In the genomic region with DNA sequence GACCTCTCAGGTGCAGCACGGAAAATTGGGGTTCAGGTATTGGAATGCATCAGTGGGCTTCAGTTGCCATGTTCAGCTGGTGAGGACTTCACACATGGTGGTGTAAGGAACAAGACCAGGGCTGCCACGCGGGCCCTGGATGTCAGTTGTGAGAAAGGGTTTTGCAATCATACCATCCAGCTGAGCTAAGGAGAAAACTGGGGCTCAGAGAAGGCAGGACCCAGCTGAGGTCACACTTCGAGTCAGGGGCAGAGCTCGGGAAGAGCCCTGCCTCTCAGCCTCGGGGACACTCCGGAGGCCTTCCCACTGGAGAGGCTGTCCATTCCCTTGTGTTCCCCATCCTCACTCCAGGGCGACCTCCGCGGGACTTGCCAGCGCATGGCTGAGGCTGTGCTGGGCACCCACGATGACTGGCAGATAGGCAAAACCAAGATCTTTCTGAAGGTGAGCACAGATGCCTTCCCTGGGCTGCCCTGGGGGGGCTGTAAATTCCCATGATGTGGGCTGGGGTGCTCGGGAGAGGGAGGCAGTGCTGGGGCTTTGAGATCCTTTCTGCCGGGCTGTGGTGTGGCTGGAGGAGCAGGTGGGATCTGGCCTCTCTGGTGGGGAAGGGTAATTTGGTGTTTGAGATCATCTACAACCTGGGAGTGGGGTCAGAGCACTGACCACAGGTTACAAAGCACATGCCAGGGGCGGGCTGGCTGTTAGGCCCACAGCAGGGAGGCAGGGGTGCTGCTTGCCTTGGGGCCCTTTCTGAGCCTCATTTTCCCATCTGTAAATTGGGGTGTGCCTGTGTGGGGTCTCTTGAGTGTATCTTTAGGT, we compare ENCODE assay signal across 13 cellular contexts. TPM values are rescaled to one million over a fixed set of nuclear protein-coding genes. Genes with fewer than 3 reads are reported as not detected.
A peak's percentile ranks its signal among the peaks of the same experiment; 100 is the strongest.
DNase-seq lines count a peak whose midpoint lies in the region; ATAC-seq and TF ChIP-seq lines count a peak whose summit lies in the region.
"Had no signal": no experiment of that assay in that cellular context is flagged by ENCODE, and none has a peak within 500 bp of the region (broad histone marks: within the 10 kb centered on the region; RNA-seq: fewer than 3 reads in every experiment).

No MANE protein-coding gene starts in this region.

- CTCF ChIA-PET in A673 (lab: Charles Lee), result no interaction called here

- H3K79me2 ChIP-seq in GM23248 (ENCODE audit: insufficient read depth), result no peaks in the 10 kb centered on the region

- H3K27me3 ChIP-seq in HUES48 (ENCODE audit: control insufficient read depth, insufficient read depth, low read length), result no peaks in the 10 kb centered on the region
- H3K27me3 ChIP-seq in adrenal gland, result no peaks in the 10 kb centered on the region
- no peaks in the 10 kb centered on the region for H3K27me3 ChIP-seq in layer of hippocampus (ENCODE audit: control insufficient read depth, insufficient read depth, low read length)
- no peaks in the 10 kb centered on the region for H3K27me3 ChIP-seq in spleen (replicated peaks in 1 of 7)
- H3K27me3 ChIP-seq in GM23248 (replicated peaks; ENCODE audit: insufficient read depth), result no peaks in the 10 kb centered on the region
- H3K27me3 ChIP-seq in A673 (replicated peaks; ENCODE audit: insufficient read depth, low read depth, low read length, poor library complexity), result no peaks in the 10 kb centered on the region

- 66 to 72% (median 71%) methylated on average over 5 to 15 of the region's 15 CpGs for WGBS in adrenal gland, 4 donors
- WGBS in spleen, 5 donors, result 61 to 84% (median 76%) methylated on average over 10 to 15 of the region's 15 CpGs
- WGBS in GM23248 (ENCODE audit: low coverage in 1 of 2, low lambda C conversion rate in 2 of 2, missing lambda C conversion rate in 2 of 2), 2 experiments, result 68 to 71% methylated on average over 15 of the region's 15 CpGs

- BruUV-seq in A673 (replicated peaks; lab: Mats Ljungman, UMichigan), result no TSS peak

- H3K9ac ChIP-seq in HUES48 (ENCODE audit: low read depth, low read length), result no peak overlapping the region
- no peak overlapping the region for H3K9ac ChIP-seq in GM23248

- H3K9me3 ChIP-seq in HUES48 (ENCODE audit: control insufficient read depth, insufficient read depth, low read length) (no peaks in the 10 kb centered on the region), adrenal gland (replicated peaks in 1 of 3) (no peaks in the 10 kb centered on the region), spleen (no peaks in the 10 kb centered on the region), GM23248 (ENCODE audit: low read depth) (no peaks in the 10 kb centered on the region), A673 (ENCODE audit: low read depth, low read length, poor library complexity, severe bottlenecking) (no peaks in the 10 kb centered on the region)

- POLR2A ChIA-PET in A673 (lab: Charles Lee; ENCODE audit: low non-redundant PET), result no interaction called here

- intact Hi-C loops in adrenal gland (cut with DNase I) (no loop called here), spleen (cut with DNase I; ENCODE audit: low total_unique reads) (no loop called here), A673 (cut with micrococcal nuclease; ENCODE audit: unreplicated experiment) (no loop called here)

- H3K36me3 ChIP-seq in HUES48 (ENCODE audit: control insufficient read depth, insufficient read depth, low read length) (no peaks in the 10 kb centered on the region), adrenal gland (replicated peaks in 1 of 2) (peaks cover 0 to 14% of the 10 kb centered on the region in 2 donors), spleen (peaks cover 0 to 21% (median 0%) of the 10 kb centered on the region in 6 donors), GM23248 (ENCODE audit: low read depth) (no peaks in the 10 kb centered on the region), A673 (ENCODE audit: insufficient read depth, low read length, poor library complexity, severe bottlenecking) (no peaks in the 10 kb centered on the region)

- H3K4me1 ChIP-seq in HUES48 (ENCODE audit: control insufficient read depth, insufficient read depth, low read length), result peaks cover 40% of the 10 kb centered on the region
- peaks cover 27 to 32% of the 10 kb centered on the region in 2 donors for H3K4me1 ChIP-seq in adrenal gland (replicated peaks in 1 of 2)
- H3K4me1 ChIP-seq in spleen, result peaks cover 0 to 54% (median 33%) of the 10 kb centered on the region in 6 donors
- H3K4me1 ChIP-seq in GM23248 (ENCODE audit: insufficient read depth), result no peaks in the 10 kb centered on the region
- no peaks in the 10 kb centered on the region for H3K4me1 ChIP-seq in A673 (ENCODE audit: insufficient read depth, low read length, poor library complexity, severe bottlenecking)

- H3K9me3 Mint-ChIP-seq in activated T-cell treated with anti-CD3 and anti-CD28 coated beads, Interleukin-2, amount 50 U/mL, for 72 hours, result peaks cover 2 to 6% of the 10 kb centered on the region in 2 donors
- H3K9me3 Mint-ChIP-seq: activated T-cell treated with anti-CD3 and anti-CD28 coated beads, Interleukin-2, amount 50 U/mL, for 4 hours; HFFc6; T-helper 2 cell treated with Interferon-gamma antibody and Interleukin-4, amounts not matched to agents 5 μg/mL and 100 μg/mL, for 36 hours had no signal

- DNase-seq in adrenal gland (peak in 4 of 7 donors; percentile 45 to 66 (median 55)), spleen (no peak), NOMO-1 treated with dmso at 0.1 percent for 144 hours (lab: John Stamatoyannopoulos, UW; ENCODE audit: unreplicated experiment) (no peak), GM23248 (no peak), A673 (ENCODE audit: low spot score) (no peak)
- DNase-seq in activated T-cell treated with anti-CD3 and anti-CD28 coated beads, Interleukin-2, amount 50 U/mL, for 72 hours, result no peak
- DNase-seq: activated CD4-positive, alpha-beta T cell treated with anti-CD3 and anti-CD28 coated beads for 48 hours; activated T-cell treated with anti-CD3 and anti-CD28 coated beads, Interleukin-2, amount 50 U/mL, for 4 hours; HFFc6 had no signal

- in situ Hi-C loops in GM23248 (cut with MboI), result no loop called here

- no peaks in the 10 kb centered on the region for H3K27me3 Mint-ChIP-seq in activated T-cell treated with anti-CD3 and anti-CD28 coated beads, Interleukin-2, amount 50 U/mL, for 72 hours (ENCODE audit: low read depth)

- no peak overlapping the region for H2AFZ ChIP-seq in GM23248

- no peak for TF ChIP-seq CTCF in adrenal gland (IDR thresholded peaks at IDR 0.05)
- no peak for TF ChIP-seq CTCF in spleen (IDR thresholded peaks at IDR 0.05 in 8 of 11, conservative IDR thresholded peaks at IDR 0.05 in 3 of 11)
- no peak for TF ChIP-seq CTCF in A673 (conservative IDR thresholded peaks at IDR 0.05; ENCODE audit: low read depth, low read length)

- peaks cover 9% of the 10 kb centered on the region for H3K4me1 Mint-ChIP-seq in activated T-cell treated with anti-CD3 and anti-CD28 coated beads, Interleukin-2, amount 50 U/mL, for 72 hours (ENCODE audit: low read depth)

- TF ChIP-seq POLR2A in adrenal gland (IDR thresholded peaks at IDR 0.05) (peak in 1 of 2 donors; percentile 20), spleen (IDR thresholded peaks at IDR 0.05) (no peak)

- H3K4me3 ChIP-seq in HUES48 (ENCODE audit: low read depth, low read length) (no peak overlapping the region), adrenal gland (peak overlapping the region in 1 of 4 donors; percentile 13), spleen (peak overlapping the region in 5 of 8 donors; percentile 2 to 47 (median 23)), GM23248 (no peak overlapping the region), A673 (ENCODE audit: low read depth, low read length, poor library complexity, severe bottlenecking) (no peak overlapping the region)

- H3K9me2 ChIP-seq in GM23248 (ENCODE audit: insufficient read depth), result no peaks in the 10 kb centered on the region

- H4K20me1 ChIP-seq in GM23248 (ENCODE audit: insufficient read depth), result no peaks in the 10 kb centered on the region

- no peak overlapping the region for H3K4me2 ChIP-seq in GM23248 (ENCODE audit: unreplicated experiment)

- H3K36me3 Mint-ChIP-seq in activated T-cell treated with anti-CD3 and anti-CD28 coated beads, Interleukin-2, amount 50 U/mL, for 72 hours (ENCODE audit: insufficient read depth in 2 of 2), result peaks cover 0 to 2% of the 10 kb centered on the region in 2 donors

- no peaks in the 10 kb centered on the region for H3F3A ChIP-seq in GM23248 (ENCODE audit: insufficient read depth)

- no peak overlapping the region for H3K27ac Mint-ChIP-seq in activated T-cell treated with anti-CD3 and anti-CD28 coated beads, Interleukin-2, amount 50 U/mL, for 72 hours
- H3K27ac Mint-ChIP-seq: HFFc6; T-helper 2 cell treated with Interferon-gamma antibody and Interleukin-4, amounts not matched to agents 5 μg/mL and 100 μg/mL, for 36 hours had no signal

- H3K27ac ChIP-seq in HUES48 (ENCODE audit: low read depth, low read length), result peak overlapping the region; percentile 53
- peak overlapping the region; percentile 42 to 86 (median 76) for H3K27ac ChIP-seq in adrenal gland
- H3K27ac ChIP-seq in layer of hippocampus (ENCODE audit: low read depth, low read length), result peak overlapping the region; percentile 52
- H3K27ac ChIP-seq in spleen, result peak overlapping the region in 5 of 8 donors; percentile 57 to 82 (median 65)
- no peak overlapping the region for H3K27ac ChIP-seq in GM23248
- no peak overlapping the region for H3K27ac ChIP-seq in A673 (ENCODE audit: low read depth, low read length, poor library complexity, severe bottlenecking)
- H3K27ac ChIP-seq: RWPE1 had no signal

- H3K4me3 Mint-ChIP-seq in activated T-cell treated with anti-CD3 and anti-CD28 coated beads, Interleukin-2, amount 50 U/mL, for 72 hours, result no peak overlapping the region
- H3K4me3 Mint-ChIP-seq: activated T-cell treated with anti-CD3 and anti-CD28 coated beads, Interleukin-2, amount 50 U/mL, for 4 hours; HFFc6; T-helper 2 cell treated with Interferon-gamma antibody and Interleukin-4, amounts not matched to agents 5 μg/mL and 100 μg/mL, for 36 hours had no signal

- no peak for ATAC-seq in activated T-cell treated with anti-CD3 and anti-CD28 coated beads, Interleukin-2, amount 50 U/mL, for 72 hours (replicated peaks in 1 of 2)
- ATAC-seq: activated T-cell treated with anti-CD3 and anti-CD28 coated beads, Interleukin-2, amount 50 U/mL, for 4 hours had no signal

RNA-seq across cellular contexts. Expression of a gene that starts 47.2 kb away (rescaled TPM):
- total RNA-seq in adrenal gland, result 100 to 1,000 TPM in 4 of 8 donors, 10 to 100 TPM in 4; 66.1 to 175 (median 102) TPM
- 100 to 1,000 TPM in 1 of 3 donors, 10 to 100 TPM in 2; 46.8 to 150 (median 67.2) TPM for polyA plus RNA-seq in adrenal gland
- 100 to 1,000 TPM in 1 of 7 donors, 10 to 100 TPM in 6; 27.2 to 147 (median 61.0) TPM for total RNA-seq in spleen
- polyA plus RNA-seq in spleen, result 10 to 100 TPM in 2 of 3 donors, 1 to 10 TPM in 1; 3.5 to 14.3 (median 11.3) TPM
- total RNA-seq in activated T-cell treated with anti-CD3 and anti-CD28 coated beads, Interleukin-2, amount 50 U/mL, for 72 hours, result under 1 TPM; 0.29 to 0.42 TPM
- not detected in 2 replicates for total RNA-seq in GM23248 (2014; rRNA removed; shearing (Covaris generic))
- polyA plus RNA-seq in GM23248 (2016; fragmentation: Nextera tagmentation; extraction: Ambion mirVana), result not detected in 2 replicates
- total RNA-seq in A673 (2021), result not detected in 2 replicates

Comparison
In these comparisons a context has a peak if more than half of its experiments do, and no peak if none do; other contexts are left out.
1. H3K27ac ChIP-seq: peak in HUES48 (single experiment), adrenal gland (5 of 5), layer of hippocampus (single experiment) and spleen (5 of 8); none in GM23248 (single experiment) and A673 (single experiment).
2. H3K4me3 ChIP-seq: peak in spleen (5 of 8); none in HUES48 (single experiment), GM23248 (single experiment) and A673 (single experiment).
3. DNase-seq: peak in adrenal gland (4 of 7); none in spleen (single experiment), NOMO-1 treated with dmso at 0.1 percent for 144 hours (single experiment), activated T-cell treated with anti-CD3 and anti-CD28 coated beads, Interleukin-2, amount 50 U/mL, for 72 hours (0 of 2), GM23248 (single experiment) and A673 (single experiment).
4. RNA of a gene that starts 47.2 kb away (total RNA-seq): 66.1 to 175 TPM in adrenal gland and 27.2 to 147 TPM in spleen; 0.29 to 0.42 TPM in activated T-cell treated with anti-CD3 and anti-CD28 coated beads, Interleukin-2, amount 50 U/mL, for 72 hours, not detected in A673 and not detected in GM23248; every median in the first group is over 10 times any median in the second.